19 cellular contexts compared by ENCODE assay signal in the genomic region with DNA sequence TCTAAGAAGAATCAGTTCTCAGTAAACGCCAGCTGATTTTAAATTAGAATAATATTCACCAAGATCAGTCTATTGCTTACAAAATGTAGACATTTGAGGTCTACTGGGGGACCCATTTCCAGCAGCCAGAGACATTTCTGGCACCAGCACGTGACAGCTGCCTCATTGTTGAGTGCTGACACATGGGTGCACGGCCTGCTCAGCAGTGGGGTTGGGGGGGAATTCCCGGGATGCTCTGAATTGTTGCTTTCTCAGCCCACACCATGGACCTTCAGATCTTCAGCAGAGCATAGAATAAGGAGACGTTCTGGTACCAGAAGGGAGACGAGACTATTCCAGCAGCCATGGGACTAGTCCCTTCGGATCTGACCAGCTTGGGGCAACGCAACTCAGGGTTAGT. TPM values are rescaled to one million over a fixed set of nuclear protein-coding genes. Genes with fewer than 3 reads are reported as not detected.
DNase-seq lines count a peak whose midpoint lies in the region; ATAC-seq, FAIRE-seq and TF ChIP-seq lines count a peak whose summit lies in the region.
"Had no signal": no experiment of that assay in that cellular context is flagged by ENCODE, and none has a peak within 500 bp of the region (broad histone marks: within the 10 kb centered on the region; RNA-seq: fewer than 3 reads in every experiment).

No MANE protein-coding gene starts in this region.

- no peak overlapping the region for H3K23ac ChIP-seq in H1 (ENCODE audit: insufficient read length)

- POLR2A ChIA-PET in H1 (lab: Charles Lee; ENCODE audit: partially characterized antibody): no interaction called here

- H3K9ac ChIP-seq in H1 (replicated peaks in 1 of 4; ENCODE audit: extremely low read depth in 1 of 4, low read depth in 3 of 4, low read length in 3 of 4): no peak overlapping the region

- no peak overlapping the region for H3K18ac ChIP-seq in H1 (ENCODE audit: extremely low read depth, low read length)

- no peak overlapping the region for H3K4me2 ChIP-seq in H1 (ENCODE audit: insufficient read depth in 1 of 2, low read depth in 2 of 2, low read length in 2 of 2)

- no peak for TF ChIP-seq POLR2A in H1 (IDR thresholded peaks at IDR 0.05; ENCODE audit: control extremely low read depth in 1 of 2, low read depth in 2 of 2, low read length in 2 of 2)

- no peaks in the 10 kb centered on the region for H3K79me1 ChIP-seq in H1 (ENCODE audit: low read depth, low read length)

- H3K36me3 ChIP-seq in H1 (ENCODE audit: control insufficient read depth in 2 of 4, insufficient read depth in 4 of 4, low read length in 3 of 4): no peaks in the 10 kb centered on the region

- H3K27me3 ChIP-seq in H1 (replicated peaks in 1 of 4; ENCODE audit: control insufficient read depth in 3 of 4, extremely low read depth in 1 of 4, insufficient read depth in 3 of 4, low read length in 3 of 4): no peaks in the 10 kb centered on the region

- TF ChIP-seq EP300 in H1 (IDR thresholded peaks at IDR 0.05; ENCODE audit: borderline replicate concordance in 1 of 2, low read depth in 2 of 2, low read length in 2 of 2): no peak

- H4K5ac ChIP-seq in H1 (ENCODE audit: insufficient read length, low read depth, low read length): no peak overlapping the region

- no peak for TF ChIP-seq RAD21 in H1 (IDR thresholded peaks at IDR 0.05 in 1 of 2, conservative IDR thresholded peaks at IDR 0.05 in 1 of 2; ENCODE audit: low read depth in 2 of 2, low read length in 2 of 2)

- no peaks in the 10 kb centered on the region for H3K79me2 ChIP-seq in H1 (ENCODE audit: control insufficient read depth in 1 of 2, insufficient read depth in 2 of 2, low read length in 2 of 2)

- H2BK20ac ChIP-seq in H1 (ENCODE audit: low read length): no peak overlapping the region

- no peak overlapping the region for H3K4ac ChIP-seq in H1 (replicated peaks; ENCODE audit: insufficient read length, low read depth, low read length)

- H3K14ac ChIP-seq in H1 (ENCODE audit: insufficient read length): no peak overlapping the region

- H3K4me3 ChIP-seq in H1 (ENCODE audit: extremely low read depth in 1 of 4, insufficient read depth in 2 of 4, low read depth in 3 of 4, low read length in 4 of 4): no peak overlapping the region

- H2AK5ac ChIP-seq in H1 (ENCODE audit: low read depth, low read length): no peak overlapping the region

- H2AFZ ChIP-seq in H1 (ENCODE audit: low read length): 0 out of 2 replicates have a peak overlapping the region, but pooled peaks have one; percentile 18

- H3K27ac ChIP-seq in H1 (ENCODE audit: low read depth, low read length): no peak overlapping the region

- H2BK5ac ChIP-seq in H1 (ENCODE audit: low read depth, low read length): no peak overlapping the region

- no peak overlapping the region for H3K56ac ChIP-seq in H1 (replicated peaks; ENCODE audit: insufficient read length, low read depth, low read length)

- H3K23me2 ChIP-seq in H1 (ENCODE audit: low read depth, low read length): no peaks in the 10 kb centered on the region

- no peak overlapping the region for H2BK12ac ChIP-seq in H1 (ENCODE audit: low read depth, low read length)

- peaks cover 0 to 2% (median 0%) of the 10 kb centered on the region in 4 experiments; a peak in 1 of 7 replicates for H3K4me1 ChIP-seq in H1 (replicated peaks in 1 of 4; ENCODE audit: control insufficient read depth in 3 of 4, insufficient read depth in 4 of 4, low read length in 3 of 4)

- DNase-seq in EL (peak; percentile 74), RCC 7860 (ENCODE audit: low spot score) (peak; percentile 10), H1 (ENCODE audit: low read depth in 1 of 2, low spot score in 2 of 2) (no peak), renal cortical epithelial cell (ENCODE audit: low read depth) (peak; percentile 15), HuH-7 (ENCODE audit: low spot score) (no peak)
- DNase-seq: CD8-positive, alpha-beta T cell; KBM-7; NCI-H1092 treated with DMSO at 0.1 percent for 48 hours; NCI-H187 treated with DMSO at 0.1 percent for 48 hours; NCI-H2171; NCI-H774; SHP77 had no signal

- no peak for TF ChIP-seq CTCF in H1 (IDR thresholded peaks at IDR 0.05; ENCODE audit: control extremely low read depth in 1 of 3, insufficient read depth in 1 of 3, low read depth in 1 of 3, low read length in 3 of 3)

- H4K8ac ChIP-seq in H1 (ENCODE audit: extremely low read depth, insufficient read depth, low read length): no peak overlapping the region

- no peak overlapping the region for H4K91ac ChIP-seq in H1 (replicated peaks; ENCODE audit: insufficient read length, low read length)

- FAIRE-seq in RCC 7860 (lab: Jason Lieb, UNC): no peak
- no peak for FAIRE-seq in H1 (lab: Jason Lieb, UNC)

- H2BK120ac ChIP-seq in H1 (replicated peaks; ENCODE audit: low read depth, low read length): no peak overlapping the region

- no peaks in the 10 kb centered on the region for H4K20me1 ChIP-seq in H1 (replicated peaks in 1 of 2; ENCODE audit: control insufficient read depth in 1 of 2, insufficient read depth in 2 of 2, low read length in 2 of 2)

- no peak overlapping the region for H2BK15ac ChIP-seq in H1 (ENCODE audit: low read length)

- WGBS in H1 (ENCODE audit: extremely low coverage in 1 of 2, insufficient coverage in 1 of 2, insufficient read length in 1 of 2, insufficient replicate concordance in 2 of 2, low coverage in 1 of 2, low lambda C conversion rate in 2 of 2, missing lambda C conversion rate in 1 of 2), 2 experiments: 82% methylated on average over 8 of the region's 8 CpGs; no CpG with 5 or more reads in 1 of the 2 experiments

- H3K9me3 ChIP-seq in H1 (ENCODE audit: insufficient read depth in 2 of 2, low read depth in 1 of 2, low read length in 1 of 2): peaks cover 0 to 5% of the 10 kb centered on the region in 2 experiments; a peak in 1 of 4 replicates

- CTCF ChIA-PET in H1 (lab: Charles Lee; ENCODE audit: partially characterized antibody): interaction anchor here (0.6 to 0.7 kb wide), 3 partner anchors 101 to 1060 kb away, joined by 3 read pairs; no protein-coding TSS in a partner anchor

- ATAC-seq in GM19328 (IDR thresholded peaks at IDR 0.05; ENCODE audit: unreplicated experiment) (no peak), GM21619 (IDR thresholded peaks at IDR 0.05; ENCODE audit: unreplicated experiment) (no peak)
- ATAC-seq: CD8-positive, alpha-beta T cell; Panc1 had no signal

TF ChIP-seq in H1, 55 proteins besides CTCF, POLR2A, EP300 and RAD21:
- TF ChIP-seq SP4 (IDR thresholded peaks at IDR 0.05; ENCODE audit: low read length) (no peak), E2F6 (IDR thresholded peaks at IDR 0.05) (no peak), BRCA1 (IDR thresholded peaks at IDR 0.05; ENCODE audit: low read depth, low read length) (no peak), RBBP5 (IDR thresholded peaks at IDR 0.05; ENCODE audit: borderline replicate concordance, low read depth, low read length) (no peak), TCF12 (IDR thresholded peaks at IDR 0.05; ENCODE audit: low read depth, low read length) (no peak), MAFK (IDR thresholded peaks at IDR 0.05; ENCODE audit: low read depth, low read length) (no peak), SUZ12 (IDR thresholded peaks at IDR 0.05; ENCODE audit: low read length) (no peak)
TF ChIP-seq in H1: peak in this region for 0.

RNA-seq across cellular contexts. Expression of gene PLEKHG7, which starts 18.3 kb away (rescaled TPM):
- total RNA-seq in H1 (2021; fragmentation: NEBNext Ultra II Directional; extraction: Animal tissue kit (Norgen Biotek cat#: 25700)): not detected in 2 replicates
- not detected in 2 replicates for polyA plus RNA-seq in H1 (2011; rRNA removed)
- not detected for polyA plus RNA-seq in H1 (2011; cell fraction: cytosol; rRNA removed)
- polyA plus RNA-seq in H1 (2011; cell fraction: nucleus; rRNA removed): not detected
- not detected in 4 replicates for polyA plus RNA-seq in H1 (2012, experiment 1 of 2)
- not detected for polyA plus RNA-seq in H1 (2012, experiment 2 of 2)
- polyA plus RNA-seq in H1 (2013, experiment 1 of 2): 0.02 TPM
- 0.06 TPM for polyA plus RNA-seq in H1 (2013, experiment 2 of 2)
- not detected in 2 replicates for polyA minus RNA-seq in H1 (2011; rRNA and poly(A)+ RNA removed)
- polyA minus RNA-seq in H1 (2011; cell fraction: cytosol; rRNA and poly(A)+ RNA removed): not detected
- polyA minus RNA-seq in H1 (2011; cell fraction: nucleus; rRNA and poly(A)+ RNA removed): not detected
- 0.10 and 0.17 TPM in 2 replicates for total RNA-seq in renal cortical epithelial cell
- total RNA-seq: CD8-positive, alpha-beta T cell; HT1080; M059J; NCI-H460 had no signal
- polyA plus RNA-seq: BJ had no signal

Comparison
In these comparisons a context has a peak if more than half of its experiments do, and no peak if none do; other contexts are left out.
1. DNase-seq: peak in EL (single experiment), RCC 7860 (single experiment) and renal cortical epithelial cell (single experiment); none in H1 (0 of 2) and HuH-7 (single experiment).